8 cellular contexts compared by ENCODE assay signal in the genomic region with DNA sequence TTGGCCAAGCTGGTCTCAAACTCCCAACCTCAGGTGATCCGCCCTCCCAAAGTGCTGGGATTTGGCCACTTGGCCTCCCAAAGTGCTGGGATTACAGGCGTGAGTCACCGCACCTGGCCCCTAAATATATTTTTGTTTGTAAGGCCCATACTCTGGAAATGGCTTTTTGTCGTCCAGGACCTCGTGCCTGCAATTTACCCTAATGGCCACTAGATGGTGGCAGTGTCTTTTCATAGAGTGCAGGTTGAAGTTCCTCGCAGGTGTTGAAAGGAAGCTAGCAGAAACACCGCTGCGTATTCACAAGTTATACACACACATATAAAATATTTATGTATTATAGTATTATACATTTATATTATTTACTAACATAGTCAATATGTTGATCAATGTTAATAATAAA.
A peak's percentile ranks its signal among the peaks of the same experiment; 100 is the strongest.
DNase-seq lines count a peak whose midpoint lies in the region; ATAC-seq and TF ChIP-seq lines count a peak whose summit lies in the region.

No MANE protein-coding gene starts in this region.

- H3K4me3 ChIP-seq in epithelial cell of esophagus (ENCODE audit: low read length) (no peak overlapping the region), thoracic aorta (no peak overlapping the region)

- H3K36me3 Mint-ChIP-seq in activated naive CD8-positive, alpha-beta T cell treated with anti-CD3 and anti-CD28 coated beads, Interleukin-2, amount 50 U/mL, for 24 hours (ENCODE audit: low read depth) = no peaks in the 10 kb centered on the region
- no peaks in the 10 kb centered on the region for H3K36me3 Mint-ChIP-seq in activated naive CD8-positive, alpha-beta T cell treated with anti-CD3 and anti-CD28 coated beads for 36 hours
- no peaks in the 10 kb centered on the region for H3K36me3 Mint-ChIP-seq in stimulated activated effector memory CD8-positive, alpha-beta T cell treated with anti-CD3 and anti-CD28 coated beads, Interleukin-12 subunit alpha, Interleukin-12 subunit beta, amount 100 ng/mL, for 72 hours

- TF ChIP-seq CTCF in epithelial cell of esophagus (IDR thresholded peaks at IDR 0.05; ENCODE audit: insufficient read depth, low read depth, low read length, missing control alignments) (peak; percentile 52), thoracic aorta (IDR thresholded peaks at IDR 0.05) (peak; percentile 9)

- H3K9me3 Mint-ChIP-seq in activated naive CD8-positive, alpha-beta T cell treated with anti-CD3 and anti-CD28 coated beads, Interleukin-2, amount 50 U/mL, for 24 hours = no peaks in the 10 kb centered on the region
- H3K9me3 Mint-ChIP-seq in activated naive CD8-positive, alpha-beta T cell treated with anti-CD3 and anti-CD28 coated beads for 36 hours = peaks cover 5% of the 10 kb centered on the region
- no peaks in the 10 kb centered on the region for H3K9me3 Mint-ChIP-seq in stimulated activated effector memory CD8-positive, alpha-beta T cell treated with anti-CD3 and anti-CD28 coated beads, Interleukin-12 subunit alpha, Interleukin-12 subunit beta, amount 100 ng/mL, for 72 hours

- peak; percentile 3 for DNase-seq in activated naive CD8-positive, alpha-beta T cell treated with anti-CD3 and anti-CD28 coated beads, Interleukin-2, amount 50 U/mL, for 24 hours
- DNase-seq in activated naive CD8-positive, alpha-beta T cell treated with anti-CD3 and anti-CD28 coated beads for 36 hours = no peak
- DNase-seq in NCI-H69 (lab: John Stamatoyannopoulos, UW) = peak; percentile 4
- peak; percentile 39 for DNase-seq in epithelial cell of esophagus (ENCODE audit: low read depth)
- no peak for DNase-seq in thoracic aorta (ENCODE audit: low spot score)
- no peak for DNase-seq in DMS153 (lab: John Stamatoyannopoulos, UW)
- no peak for DNase-seq in stimulated activated effector memory CD8-positive, alpha-beta T cell treated with anti-CD3 and anti-CD28 coated beads, Interleukin-12 subunit alpha, Interleukin-12 subunit beta, amount 100 ng/mL, for 72 hours (ENCODE audit: low spot score in 2 of 2)

- H3K27me3 Mint-ChIP-seq in activated naive CD8-positive, alpha-beta T cell treated with anti-CD3 and anti-CD28 coated beads, Interleukin-2, amount 50 U/mL, for 24 hours = no peaks in the 10 kb centered on the region
- H3K27me3 Mint-ChIP-seq in activated naive CD8-positive, alpha-beta T cell treated with anti-CD3 and anti-CD28 coated beads for 36 hours = peaks cover 4% of the 10 kb centered on the region

- H3K36me3 ChIP-seq in thoracic aorta = no peaks in the 10 kb centered on the region

- no peaks in the 10 kb centered on the region for H3K27me3 ChIP-seq in thoracic aorta (replicated peaks; ENCODE audit: insufficient read depth)

- no peaks in the 10 kb centered on the region for H3K4me1 ChIP-seq in thoracic aorta (ENCODE audit: control insufficient read depth in 1 of 2, low read depth in 2 of 2)

- peaks cover 5% of the 10 kb centered on the region for H3K9me3 ChIP-seq in thoracic aorta

- no peak for ATAC-seq in activated naive CD8-positive, alpha-beta T cell treated with anti-CD3 and anti-CD28 coated beads, Interleukin-2, amount 50 U/mL, for 24 hours
- ATAC-seq in thoracic aorta (ENCODE audit: insufficient number of reproducible peaks, low FRiP score, low read depth) (no peak), GM21526 (IDR thresholded peaks at IDR 0.05; ENCODE audit: low FRiP score, unreplicated experiment) (no peak)
- ATAC-seq in stimulated activated effector memory CD8-positive, alpha-beta T cell treated with anti-CD3 and anti-CD28 coated beads, Interleukin-12 subunit alpha, Interleukin-12 subunit beta, amount 100 ng/mL, for 72 hours = no peak

- H3K27ac ChIP-seq in thoracic aorta = no peak overlapping the region

- no peaks in the 10 kb centered on the region for H3K4me1 Mint-ChIP-seq in activated naive CD8-positive, alpha-beta T cell treated with anti-CD3 and anti-CD28 coated beads, Interleukin-2, amount 50 U/mL, for 24 hours
- no peaks in the 10 kb centered on the region for H3K4me1 Mint-ChIP-seq in activated naive CD8-positive, alpha-beta T cell treated with anti-CD3 and anti-CD28 coated beads for 36 hours
- H3K4me1 Mint-ChIP-seq in stimulated activated effector memory CD8-positive, alpha-beta T cell treated with anti-CD3 and anti-CD28 coated beads, Interleukin-12 subunit alpha, Interleukin-12 subunit beta, amount 100 ng/mL, for 72 hours = no peaks in the 10 kb centered on the region

- no peak overlapping the region for H3K27ac Mint-ChIP-seq in activated naive CD8-positive, alpha-beta T cell treated with anti-CD3 and anti-CD28 coated beads, Interleukin-2, amount 50 U/mL, for 24 hours
- H3K27ac Mint-ChIP-seq in activated naive CD8-positive, alpha-beta T cell treated with anti-CD3 and anti-CD28 coated beads for 36 hours = no peak overlapping the region
- no peak overlapping the region for H3K27ac Mint-ChIP-seq in stimulated activated effector memory CD8-positive, alpha-beta T cell treated with anti-CD3 and anti-CD28 coated beads, Interleukin-12 subunit alpha, Interleukin-12 subunit beta, amount 100 ng/mL, for 72 hours

- no peak overlapping the region for H3K4me3 Mint-ChIP-seq in activated naive CD8-positive, alpha-beta T cell treated with anti-CD3 and anti-CD28 coated beads, Interleukin-2, amount 50 U/mL, for 24 hours
- H3K4me3 Mint-ChIP-seq in activated naive CD8-positive, alpha-beta T cell treated with anti-CD3 and anti-CD28 coated beads for 36 hours = no peak overlapping the region
- H3K4me3 Mint-ChIP-seq in stimulated activated effector memory CD8-positive, alpha-beta T cell treated with anti-CD3 and anti-CD28 coated beads, Interleukin-12 subunit alpha, Interleukin-12 subunit beta, amount 100 ng/mL, for 72 hours = no peak overlapping the region

Comparison
In these comparisons a context has a peak if more than half of its experiments do, and no peak if none do; other contexts are left out.
1. DNase-seq: peak in activated naive CD8-positive, alpha-beta T cell treated with anti-CD3 and anti-CD28 coated beads, Interleukin-2, amount 50 U/mL, for 24 hours (single experiment), NCI-H69 (single experiment) and epithelial cell of esophagus (single experiment); none in activated naive CD8-positive, alpha-beta T cell treated with anti-CD3 and anti-CD28 coated beads for 36 hours (single experiment), thoracic aorta (single experiment), DMS153 (single experiment) and stimulated activated effector memory CD8-positive, alpha-beta T cell treated with anti-CD3 and anti-CD28 coated beads, Interleukin-12 subunit alpha, Interleukin-12 subunit beta, amount 100 ng/mL, for 72 hours (0 of 2).